In genomic region chr1:185480545-185480944, GRCh38 we compare ENCODE assay signal across 13 cellular contexts.
"Had no signal": no experiment of that assay in that cellular context is flagged by ENCODE, and none has a peak within 500 bp of the region (broad histone marks: within the 10 kb centered on the region; RNA-seq: fewer than 3 reads in every experiment).

No MANE protein-coding gene starts in this region.

- DNase-seq: activated CD4-positive, alpha-beta memory T cell treated with anti-CD3 and anti-CD28 coated beads for 36 hours; activated CD4-positive, alpha-beta T cell treated with anti-CD3 and anti-CD28 coated beads for 1 hour; activated T-cell treated with anti-CD3 and anti-CD28 coated beads, Interleukin-2, amount 50 U/mL, for 48 hours; aorta; kidney; left ventricle myocardium inferior; pancreas; stimulated activated CD4-positive, alpha-beta T cell treated with anti-CD3 and anti-CD28 coated beads, Interleukin-15, amount 100 ng/mL, for 24 hours; stimulated activated CD4-positive, alpha-beta T cell treated with anti-CD3 and anti-CD28 coated beads, Interleukin-4, amount 100 ng/mL, for 24 hours; stomach; thyroid gland had no signal

- ATAC-seq: gastroesophageal sphincter, pancreas had no signal

- H3K4me3 ChIP-seq: gastroesophageal sphincter, hepatocyte, left ventricle myocardium inferior, pancreas, stomach, thyroid gland had no signal
